In genomic region chr1:171984262-171984661, GRCh38 we compare ENCODE assay signal across 17 cellular contexts.
DNase-seq lines count a peak whose midpoint lies in the region; ATAC-seq, FAIRE-seq and TF ChIP-seq lines count a peak whose summit lies in the region.
"Had no signal": no experiment of that assay in that cellular context is flagged by ENCODE, and none has a peak within 500 bp of the region (broad histone marks: within the 10 kb centered on the region; RNA-seq: fewer than 3 reads in every experiment).

No MANE protein-coding gene starts in this region.

- FAIRE-seq in H1 (lab: Jason Lieb, UNC) (no peak), HepG2 (lab: Jason Lieb, UNC) (no peak), small intestine (lab: Jason Lieb, UNC) (no peak)

- H3K4me3 ChIP-seq in adrenal gland (no peak overlapping the region), H1 (ENCODE audit: extremely low read depth in 1 of 4, insufficient read depth in 2 of 4, low read depth in 3 of 4, low read length in 4 of 4) (no peak overlapping the region), HepG2 (replicated peaks in 1 of 3; ENCODE audit: insufficient read depth in 1 of 3, low read depth in 2 of 3, low read length in 3 of 3) (no peak overlapping the region), small intestine (ENCODE audit: low read depth in 1 of 2, low read length in 2 of 2) (no peak overlapping the region)
- H3K4me3 ChIP-seq: prostate gland, stomach, upper lobe of right lung had no signal

- no peak overlapping the region for H3K18ac ChIP-seq in H1 (ENCODE audit: extremely low read depth, low read length)

- no peak for TF ChIP-seq CTCF in adrenal gland (IDR thresholded peaks at IDR 0.05)
- TF ChIP-seq CTCF in H1 (IDR thresholded peaks at IDR 0.05; ENCODE audit: control extremely low read depth in 1 of 3, insufficient read depth in 1 of 3, low read depth in 1 of 3, low read length in 3 of 3), result no peak
- TF ChIP-seq CTCF in HepG2 (CRISPR knock-in tag; IDR thresholded peaks at IDR 0.05), result no peak
- no peak for TF ChIP-seq CTCF in endothelial cell (IDR thresholded peaks at IDR 0.05; ENCODE audit: unreplicated experiment)

- CTCF ChIA-PET in H1 (lab: Charles Lee; ENCODE audit: partially characterized antibody) (interaction anchor here (0.6 to 17.3 kb wide), 37 partner anchors 9 to 447 kb away, joined by 3 to 694 read pairs (median 5); partner anchors contain the start of gene DNM3), HepG2 (lab: Yijun Ruan, JAX; ENCODE audit: low intra/inter-chr PET ratio, low total read pairs) (interaction anchor here (1.4 to 1.9 kb wide), 2 partner anchors 183 to 415 kb away, joined by 3 to 23 read pairs; no protein-coding TSS in a partner anchor)

- no peak overlapping the region for H3K27ac Mint-ChIP-seq in endothelial cell (ENCODE audit: unreplicated experiment)
- H3K27ac Mint-ChIP-seq: brain had no signal

- no peaks in the 10 kb centered on the region for H3K36me3 Mint-ChIP-seq in endothelial cell (ENCODE audit: low read depth, unreplicated experiment)
- H3K36me3 Mint-ChIP-seq: brain had no signal

- no peak overlapping the region for H2BK120ac ChIP-seq in H1 (replicated peaks; ENCODE audit: low read depth, low read length)

- POLR2A ChIA-PET in H1 (lab: Charles Lee; ENCODE audit: partially characterized antibody), result no interaction called here
- POLR2A ChIA-PET in HepG2 (lab: Yijun Ruan, JAX), result no interaction called here

- no peak overlapping the region for H3K4me3 Mint-ChIP-seq in endothelial cell (ENCODE audit: unreplicated experiment)
- H3K4me3 Mint-ChIP-seq: brain, nephron had no signal

- H3K79me2 ChIP-seq in H1 (ENCODE audit: control insufficient read depth in 1 of 2, insufficient read depth in 2 of 2, low read length in 2 of 2) (no peaks in the 10 kb centered on the region), HepG2 (ENCODE audit: insufficient read depth, low read length) (no peaks in the 10 kb centered on the region)

- no peak overlapping the region for H3K4me2 ChIP-seq in H1 (ENCODE audit: insufficient read depth in 1 of 2, low read depth in 2 of 2, low read length in 2 of 2)
- H3K4me2 ChIP-seq in HepG2 (ENCODE audit: low read depth, low read length), result no peak overlapping the region

- in situ Hi-C loops in HepG2 (cut with HindIII; ENCODE audit: extremely low pct_ligation_motif_present, low pct_unique_long_range_greater_than_20kb), result loop anchor here (5.0 to 10.0 kb wide), 2 partner anchors 182 to 339 kb away; no protein-coding TSS in a partner anchor

- H3K79me1 ChIP-seq in H1 (ENCODE audit: low read depth, low read length), result no peaks in the 10 kb centered on the region

- no peaks in the 10 kb centered on the region for H3K9me3 Mint-ChIP-seq in endothelial cell (ENCODE audit: unreplicated experiment)
- H3K9me3 Mint-ChIP-seq: brain, nephron had no signal

- H2AK5ac ChIP-seq in H1 (ENCODE audit: low read depth, low read length), result 0 out of 2 replicates have a peak overlapping the region, but pooled peaks have one; percentile 26

- WGBS in adrenal gland, 4 donors, result 38 to 56% (median 50%) methylated on average over 7 of the region's 7 CpGs
- 90% methylated on average over 7 of the region's 7 CpGs; no CpG with 5 or more reads in 1 of the 2 experiments for WGBS in H1 (ENCODE audit: extremely low coverage in 1 of 2, insufficient coverage in 1 of 2, insufficient read length in 1 of 2, insufficient replicate concordance in 2 of 2, low coverage in 1 of 2, low lambda C conversion rate in 2 of 2, missing lambda C conversion rate in 1 of 2), 2 experiments
- WGBS in HepG2 (ENCODE audit: low lambda C conversion rate), result 8% methylated on average over 7 of the region's 7 CpGs
- 29 to 57% (median 44%) methylated on average over 7 of the region's 7 CpGs for WGBS in small intestine, 3 donors

- H2AFZ ChIP-seq in H1 (ENCODE audit: low read length), result no peak overlapping the region
- no peak overlapping the region for H2AFZ ChIP-seq in HepG2 (ENCODE audit: low read length)

- no peak overlapping the region for H3K14ac ChIP-seq in H1 (ENCODE audit: insufficient read length)

- peak overlapping the region; percentile 64; the same call in 1 of the 2 replicates for H2BK20ac ChIP-seq in H1 (ENCODE audit: low read length)

- no peak for TF ChIP-seq POLR2A in adrenal gland (IDR thresholded peaks at IDR 0.05)
- no peak for TF ChIP-seq POLR2A in H1 (IDR thresholded peaks at IDR 0.05; ENCODE audit: control extremely low read depth in 1 of 2, low read depth in 2 of 2, low read length in 2 of 2)
- TF ChIP-seq POLR2A in HepG2 (IDR thresholded peaks at IDR 0.05; ENCODE audit: insufficient read depth in 1 of 2, low read depth in 2 of 2, low read length in 2 of 2), result no peak

- no peak overlapping the region for H3K27ac ChIP-seq in adrenal gland
- H3K27ac ChIP-seq in H1 (ENCODE audit: low read depth, low read length), result no peak overlapping the region
- H3K27ac ChIP-seq in HepG2 (ENCODE audit: extremely low read length, insufficient read depth, low read length), result no peak overlapping the region
- H3K27ac ChIP-seq in small intestine (ENCODE audit: low read depth in 1 of 2, low read length in 1 of 2), result no peak overlapping the region
- H3K27ac ChIP-seq: prostate gland, stomach, upper lobe of right lung had no signal

- peak overlapping the region; percentile 75; the same call in 1 of the 2 replicates for H2BK12ac ChIP-seq in H1 (ENCODE audit: low read depth, low read length)

- no peak overlapping the region for H4K8ac ChIP-seq in H1 (ENCODE audit: extremely low read depth, insufficient read depth, low read length)

- H3K9ac ChIP-seq in H1 (replicated peaks in 1 of 4; ENCODE audit: extremely low read depth in 1 of 4, low read depth in 3 of 4, low read length in 3 of 4) (no peak overlapping the region), HepG2 (ENCODE audit: insufficient read depth, low read depth, low read length) (no peak overlapping the region)

- H2BK15ac ChIP-seq in H1 (ENCODE audit: low read length), result no peak overlapping the region

- no peaks in the 10 kb centered on the region for H3K27me3 ChIP-seq in adrenal gland
- H3K27me3 ChIP-seq in H1 (replicated peaks in 1 of 4; ENCODE audit: control insufficient read depth in 3 of 4, extremely low read depth in 1 of 4, insufficient read depth in 3 of 4, low read length in 3 of 4), result no peaks in the 10 kb centered on the region
- no peaks in the 10 kb centered on the region for H3K27me3 ChIP-seq in HepG2 (ENCODE audit: control insufficient read depth in 1 of 2, insufficient read depth in 2 of 2, low read length in 2 of 2)
- H3K27me3 ChIP-seq in small intestine (ENCODE audit: control insufficient read depth in 2 of 2, insufficient read depth in 2 of 2, low read length in 2 of 2), result no peaks in the 10 kb centered on the region
- H3K27me3 ChIP-seq: stomach, upper lobe of right lung had no signal

- no peak for TF ChIP-seq EP300 in H1 (IDR thresholded peaks at IDR 0.05; ENCODE audit: borderline replicate concordance in 1 of 2, low read depth in 2 of 2, low read length in 2 of 2)
- TF ChIP-seq EP300 in HepG2 (IDR thresholded peaks at IDR 0.05; ENCODE audit: low read depth in 2 of 2, low read length in 2 of 2), result no peak
- no peak for TF ChIP-seq EP300 in HepG2 (CRISPR knock-in tag; IDR thresholded peaks at IDR 0.05; ENCODE audit: borderline replicate concordance)

- peaks cover 5% of the 10 kb centered on the region for H3K27me3 Mint-ChIP-seq in endothelial cell (ENCODE audit: unreplicated experiment)
- H3K27me3 Mint-ChIP-seq: brain had no signal

- no TSS peak for BruUV-seq in HepG2 (replicated peaks; lab: Mats Ljungman, UMichigan)

- H4K20me1 ChIP-seq in H1 (replicated peaks in 1 of 2; ENCODE audit: control insufficient read depth in 1 of 2, insufficient read depth in 2 of 2, low read length in 2 of 2), result no peaks in the 10 kb centered on the region
- no peaks in the 10 kb centered on the region for H4K20me1 ChIP-seq in HepG2 (ENCODE audit: insufficient read depth, low read length)

- peak; percentile 51; the same call in 2 of the 3 replicates for ATAC-seq in HepG2

- H3K4me1 ChIP-seq in adrenal gland (replicated peaks in 1 of 2) (peaks cover 5 to 11% of the 10 kb centered on the region in 2 donors), H1 (replicated peaks in 1 of 4; ENCODE audit: control insufficient read depth in 3 of 4, insufficient read depth in 4 of 4, low read length in 3 of 4) (peaks cover 0 to 2% (median 0%) of the 10 kb centered on the region in 4 experiments; a peak in 2 of 7 replicates), HepG2 (ENCODE audit: insufficient read depth, low read length) (no peaks in the 10 kb centered on the region), small intestine (ENCODE audit: control insufficient read depth in 2 of 2, insufficient read depth in 1 of 2, low read depth in 1 of 2, low read length in 1 of 2) (no peaks in the 10 kb centered on the region)
- H3K4me1 ChIP-seq: prostate gland, upper lobe of right lung had no signal

- intact Hi-C loops in adrenal gland (cut with DNase I) (loop anchor here in 1 of 2 donors (2.0 to 10.0 kb wide), 2 partner anchors 179 to 339 kb away; no protein-coding TSS in a partner anchor), HepG2 (cut with micrococcal nuclease; ENCODE audit: unreplicated experiment) (loop anchor here (2.0 kb wide), 1 partner anchor 339 kb away; no protein-coding TSS in a partner anchor)

- TF ChIP-seq RAD21 in H1 (IDR thresholded peaks at IDR 0.05 in 1 of 2, conservative IDR thresholded peaks at IDR 0.05 in 1 of 2; ENCODE audit: low read depth in 2 of 2, low read length in 2 of 2) (no peak), HepG2 (CRISPR knock-in tag; IDR thresholded peaks at IDR 0.05) (no peak)

- no peak overlapping the region for H4K5ac ChIP-seq in H1 (ENCODE audit: insufficient read length, low read depth, low read length)

- H4K91ac ChIP-seq in H1 (replicated peaks; ENCODE audit: insufficient read length, low read length), result no peak overlapping the region

- peak; percentile 48 to 76 (median 70) for DNase-seq in adrenal gland
- DNase-seq in H1 (ENCODE audit: low read depth in 1 of 2, low spot score in 2 of 2), result no peak
- DNase-seq in HepG2 (ENCODE audit: low spot score), result no peak
- peak; percentile 59 for DNase-seq in small intestine
- no peak for DNase-seq in OCI-M1 (lab: John Stamatoyannopoulos, UW)
- DNase-seq in stimulated activated naive CD4-positive, alpha-beta T cell (lab: John Stamatoyannopoulos, UW), result no peak
- DNase-seq in NCI-H1694 (lab: John Stamatoyannopoulos, UW), result no peak
- DNase-seq in endothelial cell (ENCODE audit: low spot score), result no peak
- DNase-seq: activated naive CD4-positive, alpha-beta T cell treated with anti-CD3 and anti-CD28 coated beads, Interleukin-2, amount 50 U/mL, for 16 hours; activated T-cell treated with anti-CD3 and anti-CD28 coated beads, Interleukin-2, amount 50 U/mL, for 48 hours; NCI-H2029 treated with DMSO at 0.1 percent for 48 hours; stimulated activated CD4-positive, alpha-beta T cell treated with anti-CD3 and anti-CD28 coated beads, Interleukin-4, amount 100 ng/mL, for 4 hours; stomach; upper lobe of right lung had no signal

- H3K56ac ChIP-seq in H1 (replicated peaks; ENCODE audit: insufficient read length, low read depth, low read length), result no peak overlapping the region

- H3K9me3 ChIP-seq in adrenal gland (replicated peaks in 1 of 3), result no peaks in the 10 kb centered on the region
- H3K9me3 ChIP-seq in H1 (ENCODE audit: insufficient read depth in 2 of 2, low read depth in 1 of 2, low read length in 1 of 2), result no peaks in the 10 kb centered on the region
- H3K9me3 ChIP-seq in HepG2 (ENCODE audit: low read length), result no peaks in the 10 kb centered on the region
- no peaks in the 10 kb centered on the region for H3K9me3 ChIP-seq in small intestine (ENCODE audit: control insufficient read depth, low read depth)
- H3K9me3 ChIP-seq: prostate gland, stomach, upper lobe of right lung had no signal

- H3K4ac ChIP-seq in H1 (replicated peaks; ENCODE audit: insufficient read length, low read depth, low read length), result no peak overlapping the region

- H3K4me1 Mint-ChIP-seq in endothelial cell (ENCODE audit: unreplicated experiment), result peaks cover 19% of the 10 kb centered on the region

- no peak overlapping the region for H3K23ac ChIP-seq in H1 (ENCODE audit: insufficient read length)

- peak overlapping the region; percentile 74; the same call in 1 of the 2 replicates for H2BK5ac ChIP-seq in H1 (ENCODE audit: low read depth, low read length)

- H3K36me3 ChIP-seq in adrenal gland (replicated peaks in 1 of 2) (no peaks in the 10 kb centered on the region), H1 (ENCODE audit: control insufficient read depth in 2 of 4, insufficient read depth in 4 of 4, low read length in 3 of 4) (no peaks in the 10 kb centered on the region), HepG2 (replicated peaks in 1 of 2; ENCODE audit: control insufficient read depth in 1 of 2, insufficient read depth in 2 of 2, low read length in 2 of 2) (no peaks in the 10 kb centered on the region), small intestine (ENCODE audit: control insufficient read depth in 2 of 2, insufficient read depth in 2 of 2, low read length in 2 of 2) (no peaks in the 10 kb centered on the region)
- H3K36me3 ChIP-seq: prostate gland had no signal

- H3K23me2 ChIP-seq in H1 (ENCODE audit: low read depth, low read length), result no peaks in the 10 kb centered on the region

Comparison
In these comparisons a context has a peak if more than half of its experiments do, and no peak if none do; other contexts are left out.
1. DNase-seq: peak in adrenal gland (7 of 7) and small intestine (single experiment); none in H1 (0 of 2), HepG2 (single experiment), OCI-M1 (single experiment), stimulated activated naive CD4-positive, alpha-beta T cell (0 of 6), NCI-H1694 (single experiment) and endothelial cell (single experiment).